In the genomic region with DNA sequence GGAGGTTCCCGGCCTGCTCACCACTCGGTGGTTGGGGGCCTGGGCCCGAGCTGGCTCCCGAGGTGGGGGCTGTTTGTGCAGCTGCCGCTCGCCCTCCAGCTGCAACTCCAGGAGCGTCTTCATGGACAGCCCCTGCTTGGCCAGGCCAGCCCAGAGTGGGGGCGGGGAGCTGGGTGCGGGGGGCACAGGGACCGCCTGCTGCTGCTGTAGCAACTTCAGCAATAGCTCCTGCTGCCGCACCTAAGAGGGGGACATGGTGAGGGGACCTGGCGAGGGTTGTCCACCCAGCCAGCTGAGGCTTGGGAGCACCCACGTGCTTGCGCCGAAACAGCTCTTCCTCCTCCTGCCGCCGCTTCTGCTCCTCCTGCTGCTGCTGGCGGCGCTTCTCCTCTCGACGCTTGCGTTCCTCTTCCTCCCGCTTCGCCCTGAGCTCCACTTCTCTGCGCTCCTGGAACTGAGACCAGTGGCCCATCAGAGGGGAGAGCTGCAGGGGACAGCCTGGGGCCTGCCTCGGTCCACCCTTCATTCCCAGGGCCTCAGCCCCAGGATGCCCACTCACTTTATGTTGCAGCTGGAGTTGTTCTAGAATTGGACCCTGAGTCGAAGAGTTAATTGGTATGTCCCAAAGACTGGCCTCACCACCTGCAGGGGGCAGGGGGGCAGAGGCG, we compare ENCODE assay signal across 1 cellular context.
TF ChIP-seq lines count a peak whose summit lies in the region.

No MANE protein-coding gene starts in this region.

TF ChIP-seq in GM12878, 131 proteins besides CTCF, POLR2A, EP300 and RAD21:
- no peak for TF ChIP-seq SMARCA5 (IDR thresholded peaks at IDR 0.05)
- TF ChIP-seq CBFB (IDR thresholded peaks at IDR 0.05; ENCODE audit: low read depth), result no peak
- TF ChIP-seq, protein P1, sequence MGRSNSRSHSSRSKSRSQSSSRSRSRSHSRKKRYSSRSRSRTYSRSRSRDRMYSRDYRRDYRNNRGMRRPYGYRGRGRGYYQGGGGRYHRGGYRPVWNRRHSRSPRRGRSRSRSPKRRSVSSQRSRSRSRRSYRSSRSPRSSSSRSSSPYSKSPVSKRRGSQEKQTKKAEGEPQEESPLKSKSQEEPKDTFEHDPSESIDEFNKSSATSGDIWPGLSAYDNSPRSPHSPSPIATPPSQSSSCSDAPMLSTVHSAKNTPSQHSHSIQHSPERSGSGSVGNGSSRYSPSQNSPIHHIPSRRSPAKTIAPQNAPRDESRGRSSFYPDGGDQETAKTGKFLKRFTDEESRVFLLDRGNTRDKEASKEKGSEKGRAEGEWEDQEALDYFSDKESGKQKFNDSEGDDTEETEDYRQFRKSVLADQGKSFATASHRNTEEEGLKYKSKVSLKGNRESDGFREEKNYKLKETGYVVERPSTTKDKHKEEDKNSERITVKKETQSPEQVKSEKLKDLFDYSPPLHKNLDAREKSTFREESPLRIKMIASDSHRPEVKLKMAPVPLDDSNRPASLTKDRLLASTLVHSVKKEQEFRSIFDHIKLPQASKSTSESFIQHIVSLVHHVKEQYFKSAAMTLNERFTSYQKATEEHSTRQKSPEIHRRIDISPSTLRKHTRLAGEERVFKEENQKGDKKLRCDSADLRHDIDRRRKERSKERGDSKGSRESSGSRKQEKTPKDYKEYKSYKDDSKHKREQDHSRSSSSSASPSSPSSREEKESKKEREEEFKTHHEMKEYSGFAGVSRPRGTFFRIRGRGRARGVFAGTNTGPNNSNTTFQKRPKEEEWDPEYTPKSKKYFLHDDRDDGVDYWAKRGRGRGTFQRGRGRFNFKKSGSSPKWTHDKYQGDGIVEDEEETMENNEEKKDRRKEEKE (IDR thresholded peaks at IDR 0.05), result no peak
- no peak for TF ChIP-seq NFYA (IDR thresholded peaks at IDR 0.05; ENCODE audit: borderline replicate concordance, low read depth, low read length)
- TF ChIP-seq ZNF384 (IDR thresholded peaks at IDR 0.05; ENCODE audit: borderline replicate concordance, low read depth, low read length), result no peak
- no peak for TF ChIP-seq CBX5 (IDR thresholded peaks at IDR 0.05; ENCODE audit: low read depth)
- TF ChIP-seq FOS (IDR thresholded peaks at IDR 0.05; ENCODE audit: borderline replicate concordance, extremely low read depth, insufficient read length), result no peak
- no peak for TF ChIP-seq RAD51 (IDR thresholded peaks at IDR 0.05)
